8 cellular contexts compared by ENCODE assay signal in the genomic region with DNA sequence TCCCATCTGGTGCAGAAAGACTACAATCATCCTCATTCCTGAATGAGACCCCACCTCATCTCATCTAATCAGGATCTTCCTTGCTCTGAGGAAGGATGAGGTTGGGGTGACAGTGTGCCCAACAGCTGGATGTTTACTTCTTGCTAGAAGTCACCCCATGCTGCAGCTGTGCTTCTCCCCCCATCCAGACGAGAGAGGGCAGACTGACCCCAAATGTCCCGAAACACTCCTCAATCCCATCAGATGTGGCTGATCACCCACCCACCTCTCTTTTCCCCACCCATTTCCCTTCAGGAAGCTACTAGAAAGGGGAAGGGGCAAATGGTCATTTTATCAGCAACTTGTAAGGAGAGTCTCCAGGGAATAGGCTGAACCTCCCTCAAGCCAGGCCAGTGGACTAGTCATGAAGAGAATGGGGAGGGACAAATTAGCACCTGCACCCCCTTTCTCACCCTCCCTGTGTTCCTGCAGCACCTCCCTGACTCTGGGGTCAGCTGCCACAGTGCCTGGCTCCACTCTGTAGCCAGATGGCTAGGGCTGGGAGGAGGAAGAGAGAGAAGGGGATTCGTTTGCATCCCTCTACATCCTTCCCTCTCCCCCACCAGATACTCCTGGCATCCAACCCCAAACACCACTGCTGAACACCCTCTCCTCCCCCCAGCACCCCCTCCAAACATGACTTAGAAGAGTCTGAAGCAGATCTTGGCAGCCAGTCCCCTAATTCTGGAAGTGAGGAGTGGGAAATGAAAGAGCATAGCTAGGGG.
DNase-seq lines count a peak whose midpoint lies in the region; ATAC-seq, FAIRE-seq and TF ChIP-seq lines count a peak whose summit lies in the region.

No MANE protein-coding gene starts in this region.

- no peak for FAIRE-seq in urothelium cell line (lab: Jason Lieb, UNC)

- peaks cover 59% of the 10 kb centered on the region for H3K4me1 ChIP-seq in effector memory CD4-positive, alpha-beta T cell (ENCODE audit: control insufficient read depth, insufficient read depth, low read length, poor library complexity, severe bottlenecking)
- H3K4me1 ChIP-seq in neuron (ENCODE audit: insufficient read depth, low read length), result peaks cover 64% of the 10 kb centered on the region

- peaks cover 12% of the 10 kb centered on the region for H3K36me3 ChIP-seq in effector memory CD4-positive, alpha-beta T cell (ENCODE audit: control insufficient read depth, insufficient read depth, low read length)
- H3K36me3 ChIP-seq in neuron (ENCODE audit: insufficient read depth, low read length), result peaks cover 3% of the 10 kb centered on the region

- no peak overlapping the region for H2AFZ ChIP-seq in neuron (ENCODE audit: low read depth, low read length)

- ATAC-seq in HG03108 (IDR thresholded peaks at IDR 0.05; ENCODE audit: unreplicated experiment) (no peak), GM19397 (IDR thresholded peaks at IDR 0.05; ENCODE audit: unreplicated experiment) (no peak)

- H3K27me3 ChIP-seq in effector memory CD4-positive, alpha-beta T cell (replicated peaks; ENCODE audit: control insufficient read depth, insufficient read depth, low read length, poor library complexity, severe bottlenecking), result no peaks in the 10 kb centered on the region
- H3K27me3 ChIP-seq in neuron (ENCODE audit: insufficient read depth, low read length), result no peaks in the 10 kb centered on the region

- H3K9me3 ChIP-seq in effector memory CD4-positive, alpha-beta T cell (ENCODE audit: control insufficient read depth, low read length), result no peaks in the 10 kb centered on the region
- no peaks in the 10 kb centered on the region for H3K9me3 ChIP-seq in neuron (ENCODE audit: low read length)

- no peak overlapping the region for H3K4me3 ChIP-seq in effector memory CD4-positive, alpha-beta T cell (ENCODE audit: insufficient read depth, low read depth, low read length, poor library complexity, severe bottlenecking)
- peak overlapping the region; percentile 2 for H3K4me3 ChIP-seq in neuron (ENCODE audit: low read length)

- TF ChIP-seq CTCF in C4-2B (conservative IDR thresholded peaks at IDR 0.05), result no peak

- DNase-seq in NCI-H82 treated with DMSO at 0.1 percent for 48 hours (lab: John Stamatoyannopoulos, UW; ENCODE audit: unreplicated experiment) (peak; percentile 76), urothelium cell line (ENCODE audit: low spot score) (no peak), COLO829 (ENCODE audit: low spot score) (no peak)
- no peak for DNase-seq in effector memory CD4-positive, alpha-beta T cell

- H3K27ac ChIP-seq in C4-2B, result peak overlapping the region; percentile 90
- peak overlapping the region; percentile 55 for H3K27ac ChIP-seq in effector memory CD4-positive, alpha-beta T cell (ENCODE audit: insufficient read depth, low read length, poor library complexity, severe bottlenecking)
